In the genomic region with DNA sequence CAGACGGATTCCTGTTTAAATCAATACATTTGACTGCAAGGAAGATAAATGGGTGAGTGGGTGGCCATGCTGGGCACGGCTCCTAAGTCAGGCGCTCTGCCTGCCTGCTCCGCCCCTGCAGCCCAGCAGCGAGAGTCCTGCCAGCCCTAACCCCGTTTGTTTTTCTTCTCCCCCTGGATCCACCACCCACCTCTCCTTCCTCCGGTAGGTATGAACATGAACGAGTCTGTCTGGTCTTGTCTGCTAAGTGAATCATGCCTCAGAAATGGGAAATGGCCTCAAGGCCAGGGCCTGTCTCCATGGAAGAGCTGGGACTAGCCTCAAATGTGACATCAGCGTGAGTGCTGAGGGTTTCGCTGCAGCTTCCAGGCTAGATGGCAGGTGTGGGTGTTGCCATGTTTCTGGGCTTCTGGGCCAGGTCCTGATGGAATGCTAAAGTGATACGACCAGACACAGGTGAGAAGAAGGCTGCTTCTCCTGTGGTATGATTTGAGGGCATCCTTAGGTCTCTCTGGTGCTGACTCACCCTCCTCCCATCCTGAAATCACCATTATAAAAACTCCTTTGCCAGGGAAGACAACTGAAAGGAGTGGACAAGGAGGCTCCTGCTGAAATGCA, we compare ENCODE assay signal across 1 cellular context.
TF ChIP-seq lines count a peak whose summit lies in the region.

No MANE protein-coding gene starts in this region.

TF ChIP-seq in SK-N-SH, 30 proteins besides CTCF, POLR2A, EP300 and RAD21 (continued from another document):
- no peak for TF ChIP-seq TAF1 (IDR thresholded peaks at IDR 0.05; ENCODE audit: borderline replicate concordance, low read depth, low read length)
- TF ChIP-seq GATA2 (CRISPR knock-in tag; IDR thresholded peaks at IDR 0.05), result no peak
- peak; percentile 59; the same call in 1 of the 2 replicates for TF ChIP-seq JUND (IDR thresholded peaks at IDR 0.05)
- TF ChIP-seq FOSL2 (IDR thresholded peaks at IDR 0.05; ENCODE audit: borderline replicate concordance, low read depth), result peak; percentile 56; the same call in 1 of the 2 replicates
- TF ChIP-seq SIN3A (IDR thresholded peaks at IDR 0.05; ENCODE audit: borderline replicate concordance, low read depth, low read length), result no peak
- TF ChIP-seq USF1 (IDR thresholded peaks at IDR 0.05; ENCODE audit: borderline replicate concordance, low read depth), result 0 out of 2 replicates have a peak, but pooled peaks have one; percentile 5
- no peak for TF ChIP-seq CHD2 (IDR thresholded peaks at IDR 0.05; ENCODE audit: low read length, partially characterized antibody)
- no peak; the same call in 1 of the 2 replicates for TF ChIP-seq NFIC (IDR thresholded peaks at IDR 0.05; ENCODE audit: borderline replicate concordance)
- TF ChIP-seq, protein P1, sequence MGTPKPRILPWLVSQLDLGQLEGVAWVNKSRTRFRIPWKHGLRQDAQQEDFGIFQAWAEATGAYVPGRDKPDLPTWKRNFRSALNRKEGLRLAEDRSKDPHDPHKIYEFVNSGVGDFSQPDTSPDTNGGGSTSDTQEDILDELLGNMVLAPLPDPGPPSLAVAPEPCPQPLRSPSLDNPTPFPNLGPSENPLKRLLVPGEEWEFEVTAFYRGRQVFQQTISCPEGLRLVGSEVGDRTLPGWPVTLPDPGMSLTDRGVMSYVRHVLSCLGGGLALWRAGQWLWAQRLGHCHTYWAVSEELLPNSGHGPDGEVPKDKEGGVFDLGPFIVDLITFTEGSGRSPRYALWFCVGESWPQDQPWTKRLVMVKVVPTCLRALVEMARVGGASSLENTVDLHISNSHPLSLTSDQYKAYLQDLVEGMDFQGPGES (IDR thresholded peaks at IDR 0.05; ENCODE audit: low read depth, low read length), result no peak
- TF ChIP-seq, protein P2, sequence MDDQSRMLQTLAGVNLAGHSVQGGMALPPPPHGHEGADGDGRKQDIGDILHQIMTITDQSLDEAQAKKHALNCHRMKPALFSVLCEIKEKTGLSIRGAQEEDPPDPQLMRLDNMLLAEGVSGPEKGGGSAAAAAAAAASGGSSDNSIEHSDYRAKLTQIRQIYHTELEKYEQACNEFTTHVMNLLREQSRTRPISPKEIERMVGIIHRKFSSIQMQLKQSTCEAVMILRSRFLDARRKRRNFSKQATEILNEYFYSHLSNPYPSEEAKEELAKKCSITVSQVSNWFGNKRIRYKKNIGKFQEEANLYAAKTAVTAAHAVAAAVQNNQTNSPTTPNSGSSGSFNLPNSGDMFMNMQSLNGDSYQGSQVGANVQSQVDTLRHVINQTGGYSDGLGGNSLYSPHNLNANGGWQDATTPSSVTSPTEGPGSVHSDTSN (IDR thresholded peaks at IDR 0.05), result peak; percentile 28
- TF ChIP-seq YY1 (IDR thresholded peaks at IDR 0.05; ENCODE audit: low read depth), result peak; percentile 56; the same call in 1 of the 2 replicates
- no peak for TF ChIP-seq FOXM1 (IDR thresholded peaks at IDR 0.05; ENCODE audit: low read depth)
- no peak for TF ChIP-seq MXI1 (IDR thresholded peaks at IDR 0.05; ENCODE audit: low read depth, low read length)
- TF ChIP-seq, protein P3, sequence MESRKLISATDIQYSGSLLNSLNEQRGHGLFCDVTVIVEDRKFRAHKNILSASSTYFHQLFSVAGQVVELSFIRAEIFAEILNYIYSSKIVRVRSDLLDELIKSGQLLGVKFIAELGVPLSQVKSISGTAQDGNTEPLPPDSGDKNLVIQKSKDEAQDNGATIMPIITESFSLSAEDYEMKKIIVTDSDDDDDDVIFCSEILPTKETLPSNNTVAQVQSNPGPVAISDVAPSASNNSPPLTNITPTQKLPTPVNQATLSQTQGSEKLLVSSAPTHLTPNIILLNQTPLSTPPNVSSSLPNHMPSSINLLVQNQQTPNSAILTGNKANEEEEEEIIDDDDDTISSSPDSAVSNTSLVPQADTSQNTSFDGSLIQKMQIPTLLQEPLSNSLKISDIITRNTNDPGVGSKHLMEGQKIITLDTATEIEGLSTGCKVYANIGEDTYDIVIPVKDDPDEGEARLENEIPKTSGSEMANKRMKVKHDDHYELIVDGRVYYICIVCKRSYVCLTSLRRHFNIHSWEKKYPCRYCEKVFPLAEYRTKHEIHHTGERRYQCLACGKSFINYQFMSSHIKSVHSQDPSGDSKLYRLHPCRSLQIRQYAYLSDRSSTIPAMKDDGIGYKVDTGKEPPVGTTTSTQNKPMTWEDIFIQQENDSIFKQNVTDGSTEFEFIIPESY (IDR thresholded peaks at IDR 0.05; ENCODE audit: borderline replicate concordance, low read depth), result no peak
- peak; percentile 79 for TF ChIP-seq MAX (IDR thresholded peaks at IDR 0.05; ENCODE audit: low read depth)
- TF ChIP-seq TCF12 (IDR thresholded peaks at IDR 0.05), result peak; percentile 38; the same call in 1 of the 2 replicates
